Comparison of ENCODE assay signal across 1 cellular context in genomic region chr7:111728635-111728995, GRCh38.
TF ChIP-seq lines count a peak whose summit lies in the region.

No MANE protein-coding gene starts in this region.

TF ChIP-seq in GM23338, 12 proteins besides CTCF, POLR2A, EP300 and RAD21 (continued from another document):
- TF ChIP-seq REST (IDR thresholded peaks at IDR 0.05; ENCODE audit: unreplicated experiment) (no peak), POLR2AphosphoS5 (IDR thresholded peaks at IDR 0.05; ENCODE audit: low read depth) (no peak), EZH2 (IDR thresholded peaks at IDR 0.05; ENCODE audit: low read depth, unreplicated experiment) (no peak), ZNF114 (CRISPR knock-in tag; IDR thresholded peaks at IDR 0.05) (no peak), ZNF331 (CRISPR knock-in tag; IDR thresholded peaks at IDR 0.05; ENCODE audit: low read depth) (no peak), CREB1 (CRISPR knock-in tag; IDR thresholded peaks at IDR 0.05; ENCODE audit: low read depth) (no peak), NANOG (IDR thresholded peaks at IDR 0.05; ENCODE audit: borderline replicate concordance) (no peak), STAT1 (IDR thresholded peaks at IDR 0.05; ENCODE audit: unreplicated experiment) (no peak), ZNF462 (CRISPR knock-in tag; IDR thresholded peaks at IDR 0.05) (no peak), JUNB (IDR thresholded peaks at IDR 0.05; ENCODE audit: unreplicated experiment) (no peak)
